In the genomic region with DNA sequence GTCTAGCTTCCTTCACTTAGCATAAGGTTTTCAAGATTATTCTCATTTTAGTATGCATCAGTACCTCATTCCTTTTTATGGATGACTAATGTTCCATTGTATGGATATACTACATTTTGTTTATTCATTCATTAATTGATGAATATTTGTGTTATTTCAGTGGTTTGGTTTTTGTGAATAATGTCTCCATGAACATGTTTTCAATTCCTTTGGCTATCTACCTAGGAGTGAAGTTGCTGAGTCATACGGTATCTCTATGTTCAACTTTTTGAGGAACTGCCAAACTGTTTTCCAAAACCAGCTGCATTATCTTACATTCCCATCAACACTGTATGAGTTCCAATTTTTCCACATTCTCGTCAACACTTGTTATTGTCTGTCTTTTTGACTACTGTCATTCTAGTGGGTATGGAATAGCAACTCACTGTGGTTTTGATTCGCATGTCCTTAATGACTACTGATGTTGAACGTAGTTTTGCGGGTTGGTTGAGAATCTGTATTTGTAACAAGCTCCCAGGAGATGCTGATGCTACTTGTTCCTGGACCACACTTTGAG, we compare ENCODE assay signal across 16 cellular contexts.
DNase-seq lines count a peak whose midpoint lies in the region; ATAC-seq, FAIRE-seq and TF ChIP-seq lines count a peak whose summit lies in the region.
"Had no signal": no experiment of that assay in that cellular context is flagged by ENCODE, and none has a peak within 500 bp of the region (broad histone marks: within the 10 kb centered on the region; RNA-seq: fewer than 3 reads in every experiment).

No MANE protein-coding gene starts in this region.

- no peak overlapping the region for H2BK15ac ChIP-seq in IMR-90 (ENCODE audit: low read depth, low read length)

- no peak overlapping the region for H3K23ac ChIP-seq in IMR-90 (ENCODE audit: low read depth, low read length)

- no peaks in the 10 kb centered on the region; the same call in 1 of the 2 replicates for H3K27me3 ChIP-seq in IMR-90 (ENCODE audit: control insufficient read depth, insufficient read depth, low read length)
- no peaks in the 10 kb centered on the region for H3K27me3 ChIP-seq in Caco-2 (replicated peaks; ENCODE audit: control insufficient read depth, insufficient read depth, low read length)

- no peak overlapping the region for H2AFZ ChIP-seq in IMR-90 (replicated peaks; ENCODE audit: low read length, poor library complexity)

- in situ Hi-C loops in IMR-90 (cut with MboI; ENCODE audit: low sequenced_read_pairs) = no loop called here

- no peaks in the 10 kb centered on the region for H3K9me3 Mint-ChIP-seq in Caco-2 (ENCODE audit: unreplicated experiment)
- H3K9me3 Mint-ChIP-seq: CD8-positive, alpha-beta T cell had no signal

- no peak overlapping the region for H4K8ac ChIP-seq in IMR-90 (ENCODE audit: low read depth in 2 of 2, low read length in 2 of 2)

- no peak overlapping the region for H4K5ac ChIP-seq in IMR-90 (ENCODE audit: low read depth, low read length)

- no peaks in the 10 kb centered on the region for H3K9me3 ChIP-seq in A549
- no peaks in the 10 kb centered on the region for H3K9me3 ChIP-seq in IMR-90 (ENCODE audit: control insufficient read depth, insufficient read depth, low read length)
- H3K9me3 ChIP-seq in Caco-2 = no peaks in the 10 kb centered on the region

- TF ChIP-seq POLR2A in A549 (IDR thresholded peaks at IDR 0.05; ENCODE audit: low read length) = no peak
- no peak for TF ChIP-seq POLR2A in IMR-90 (IDR thresholded peaks at IDR 0.05; ENCODE audit: low read depth, low read length)

- no peak for TF ChIP-seq CTCF in A549 (IDR thresholded peaks at IDR 0.05)
- no peak for TF ChIP-seq CTCF in IMR-90 (conservative IDR thresholded peaks at IDR 0.05; ENCODE audit: low read depth, low read length)
- TF ChIP-seq CTCF in fibroblast of the aortic adventitia (IDR thresholded peaks at IDR 0.05; ENCODE audit: insufficient read depth, low read length) = no peak
- TF ChIP-seq CTCF in Caco-2 (IDR thresholded peaks at IDR 0.05; ENCODE audit: insufficient read depth in 1 of 2, low read depth in 1 of 2, low read length in 1 of 2, severe bottlenecking in 1 of 2, unreplicated experiment in 1 of 2) = no peak

- peak; percentile 67 for FAIRE-seq in A549 (lab: Jason Lieb, UNC)
- FAIRE-seq: GM12891, K562 had no signal

- BruUV-seq in IMR-90 (replicated peaks; lab: Mats Ljungman, UMichigan) = no TSS peak
- BruUV-seq in Caco-2 (replicated peaks; lab: Mats Ljungman, UMichigan) = no TSS peak

- H3K4me1 ChIP-seq in A549 (no peaks in the 10 kb centered on the region), IMR-90 (ENCODE audit: control insufficient read depth, insufficient read depth, low read length) (no peaks in the 10 kb centered on the region), Caco-2 (no peaks in the 10 kb centered on the region)

- no peaks in the 10 kb centered on the region for H3K36me3 ChIP-seq in IMR-90 (ENCODE audit: control insufficient read depth, insufficient read depth, low read length)
- no peaks in the 10 kb centered on the region for H3K36me3 ChIP-seq in Caco-2 (ENCODE audit: control insufficient read depth, insufficient read depth, low read length)

- WGBS in A549 (ENCODE audit: missing lambda C conversion rate) = 87% methylated on average over 5 of the region's 5 CpGs
- WGBS in IMR-90 (ENCODE audit: extremely low coverage in 2 of 2, insufficient read length in 1 of 2), 2 experiments = no CpG with 5 or more reads among the region's 5 CpGs

- no peak overlapping the region for H3K56ac ChIP-seq in IMR-90 (ENCODE audit: extremely low read depth, insufficient read depth, low read length)

- no peak overlapping the region for H3K4ac ChIP-seq in IMR-90 (ENCODE audit: low read depth, low read length)

- H3K4me3 Mint-ChIP-seq in Caco-2 (ENCODE audit: unreplicated experiment) = no peak overlapping the region
- H3K4me3 Mint-ChIP-seq: CD14-positive monocyte; CD8-positive, alpha-beta T cell; H9 had no signal

- no peaks in the 10 kb centered on the region for H3K9me1 ChIP-seq in IMR-90 (ENCODE audit: insufficient read depth, low read length)

- dilution Hi-C loops in IMR-90 (cut with HindIII; ENCODE audit: low sequenced_read_pairs, unreplicated experiment) = no loop called here

- CTCF ChIA-PET in A549 (lab: Yijun Ruan, JAX) (no interaction called here), IMR-90 (lab: Yijun Ruan, JAX) (no interaction called here), Caco-2 (lab: Charles Lee) (no interaction called here)

- H2AK5ac ChIP-seq in IMR-90 (ENCODE audit: low read depth, low read length) = no peak overlapping the region

- no peak overlapping the region for H4K91ac ChIP-seq in IMR-90 (ENCODE audit: insufficient read depth, low read depth, low read length)

- H3K36me3 Mint-ChIP-seq in Caco-2 (ENCODE audit: insufficient read depth, unreplicated experiment) = no peaks in the 10 kb centered on the region
- H3K36me3 Mint-ChIP-seq: CD14-positive monocyte; CD8-positive, alpha-beta T cell had no signal

- no peak for TF ChIP-seq EP300 in A549 (IDR thresholded peaks at IDR 0.05)

- no peak overlapping the region for H2BK5ac ChIP-seq in IMR-90 (ENCODE audit: low read depth, low read length, poor library complexity, severe bottlenecking)

- no peak overlapping the region for H3K9ac ChIP-seq in IMR-90 (ENCODE audit: low read depth, low read length)

- ATAC-seq in A549 = no peak
- no peak for ATAC-seq in IMR-90 (ENCODE audit: low read depth)
- no peak for ATAC-seq in HG03460 (IDR thresholded peaks at IDR 0.05; ENCODE audit: unreplicated experiment)
- ATAC-seq in HG03108 (IDR thresholded peaks at IDR 0.05; ENCODE audit: unreplicated experiment) = no peak
- ATAC-seq: CD8-positive, alpha-beta T cell; K562 had no signal

- DNase-seq in A549 (ENCODE audit: low read depth in 1 of 2, low spot score in 1 of 2) (no peak), IMR-90 (peak; percentile 9), astrocyte of the hippocampus (ENCODE audit: low read depth, low spot score) (peak; percentile 35), fibroblast of the aortic adventitia (ENCODE audit: low read depth) (peak; percentile 35), medulla oblongata (ENCODE audit: extremely low spot score) (no peak), Caco-2 (no peak)
- DNase-seq: CD8-positive, alpha-beta T cell; DMS 273 treated with DMSO at 0.1 percent for 48 hours; GOT3; H9 had no signal

- H3K27ac Mint-ChIP-seq in Caco-2 (ENCODE audit: unreplicated experiment) = no peak overlapping the region
- H3K27ac Mint-ChIP-seq: CD14-positive monocyte; CD8-positive, alpha-beta T cell had no signal

- no peak overlapping the region for H3K4me2 ChIP-seq in A549
- H3K4me2 ChIP-seq in IMR-90 (ENCODE audit: low read depth, low read length) = no peak overlapping the region

- H2AK9ac ChIP-seq in IMR-90 (replicated peaks; ENCODE audit: low read depth, low read length, poor library complexity) = no peak overlapping the region

- POLR2A ChIA-PET in A549 (lab: Yijun Ruan, JAX) = no interaction called here
- POLR2A ChIA-PET in IMR-90 (lab: Charles Lee; ENCODE audit: unreplicated experiment) = no interaction called here
- POLR2A ChIA-PET in Caco-2 (lab: Charles Lee) = no interaction called here

- no peaks in the 10 kb centered on the region for H3K4me1 Mint-ChIP-seq in Caco-2 (ENCODE audit: low read depth, unreplicated experiment)
- H3K4me1 Mint-ChIP-seq: CD14-positive monocyte had no signal

- H2BK20ac ChIP-seq in IMR-90 (ENCODE audit: low read depth, low read length) = no peak overlapping the region

- no peak overlapping the region for H3K27ac ChIP-seq in A549
- no peak overlapping the region for H3K27ac ChIP-seq in IMR-90 (ENCODE audit: insufficient read depth, low read length)
- H3K27ac ChIP-seq: HL-60 had no signal

- TF ChIP-seq RAD21 in A549 (conservative IDR thresholded peaks at IDR 0.05 in 1 of 2, IDR thresholded peaks at IDR 0.05 in 1 of 2) (no peak), IMR-90 (IDR thresholded peaks at IDR 0.05; ENCODE audit: low read length) (no peak)

- no peaks in the 10 kb centered on the region for H4K20me1 ChIP-seq in IMR-90 (ENCODE audit: insufficient read depth, low read length)

- H3K4me3 ChIP-seq in A549 (no peak overlapping the region), IMR-90 (ENCODE audit: insufficient read depth, low read depth, low read length) (no peak overlapping the region), fibroblast of the aortic adventitia (ENCODE audit: low read depth, low read length) (no peak overlapping the region), Caco-2 (ENCODE audit: low read depth, low read length) (no peak overlapping the region)
- H3K4me3 ChIP-seq: K562 had no signal

- no peak overlapping the region for H3K14ac ChIP-seq in IMR-90 (replicated peaks; ENCODE audit: low read depth, low read length)

- no peak overlapping the region for H2BK120ac ChIP-seq in IMR-90 (ENCODE audit: low read depth, low read length)

- H3K27me3 Mint-ChIP-seq in Caco-2 (ENCODE audit: insufficient read depth, unreplicated experiment) = no peaks in the 10 kb centered on the region

- no peak overlapping the region for H3K18ac ChIP-seq in IMR-90 (ENCODE audit: low read depth, low read length)

- intact Hi-C loops in IMR-90 (cut with micrococcal nuclease) (no loop called here), Caco-2 (cut with micrococcal nuclease; ENCODE audit: unreplicated experiment) (no loop called here)

- H3K79me1 ChIP-seq in IMR-90 (ENCODE audit: low read depth in 1 of 2, low read length in 2 of 2) = no peaks in the 10 kb centered on the region

TF ChIP-seq in IMR-90, 13 proteins besides CTCF, POLR2A, EP300 and RAD21:
- TF ChIP-seq, protein P1, sequence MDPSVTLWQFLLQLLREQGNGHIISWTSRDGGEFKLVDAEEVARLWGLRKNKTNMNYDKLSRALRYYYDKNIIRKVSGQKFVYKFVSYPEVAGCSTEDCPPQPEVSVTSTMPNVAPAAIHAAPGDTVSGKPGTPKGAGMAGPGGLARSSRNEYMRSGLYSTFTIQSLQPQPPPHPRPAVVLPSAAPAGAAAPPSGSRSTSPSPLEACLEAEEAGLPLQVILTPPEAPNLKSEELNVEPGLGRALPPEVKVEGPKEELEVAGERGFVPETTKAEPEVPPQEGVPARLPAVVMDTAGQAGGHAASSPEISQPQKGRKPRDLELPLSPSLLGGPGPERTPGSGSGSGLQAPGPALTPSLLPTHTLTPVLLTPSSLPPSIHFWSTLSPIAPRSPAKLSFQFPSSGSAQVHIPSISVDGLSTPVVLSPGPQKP (IDR thresholded peaks at IDR 0.05; ENCODE audit: borderline replicate concordance, low read depth, low read length) = no peak
- TF ChIP-seq FOS (IDR thresholded peaks at IDR 0.05; ENCODE audit: low read depth, low read length) (no peak), CHD1 (IDR thresholded peaks at IDR 0.05; ENCODE audit: low read depth, low read length) (no peak), NFE2L2 (IDR thresholded peaks at IDR 0.05; ENCODE audit: low read depth, low read length) (peak; percentile 42; the same call in 1 of the 2 replicates)

Comparison
In these comparisons a context has a peak if more than half of its experiments do, and no peak if none do; other contexts are left out.
1. DNase-seq: peak in IMR-90 (single experiment), astrocyte of the hippocampus (single experiment) and fibroblast of the aortic adventitia (single experiment); none in A549 (0 of 2), medulla oblongata (single experiment) and Caco-2 (0 of 2).